ENCODE assay signal across 17 cellular contexts in genomic region chr17:78224226-78225087, GRCh38. TPM values are rescaled to one million over a fixed set of nuclear protein-coding genes. Genes with fewer than 3 reads are reported as not detected.
DNase-seq lines count a peak whose midpoint lies in the region; ATAC-seq and TF ChIP-seq lines count a peak whose summit lies in the region.
"Had no signal": no experiment of that assay in that cellular context is flagged by ENCODE, and none has a peak within 500 bp of the region (broad histone marks: within the 10 kb centered on the region; RNA-seq: fewer than 3 reads in every experiment).

No MANE protein-coding gene starts in this region.

- no peak for ATAC-seq in stimulated activated naive B cell treated with anti-CD40 and anti-IgM and Interleukin-4, amounts not matched to agents 10 μg/mL and 1 μg/mL and 100 μg/mL, for 72 hours (replicated peaks)

- peaks cover 3 to 16% of the 10 kb centered on the region in 2 donors for H3K4me1 Mint-ChIP-seq in stimulated activated naive B cell treated with anti-CD40 and anti-IgM and Interleukin-4, amounts not matched to agents 10 μg/mL and 1 μg/mL and 100 μg/mL, for 72 hours

- peaks cover 6 to 34% of the 10 kb centered on the region in 2 donors for H3K27me3 Mint-ChIP-seq in stimulated activated naive B cell treated with anti-CD40 and anti-IgM and Interleukin-4, amounts not matched to agents 10 μg/mL and 1 μg/mL and 100 μg/mL, for 72 hours

- POLR2A ChIA-PET in OCI-LY7 (lab: Charles Lee), result interaction anchor here (1.9 kb wide), 1 partner anchor 10 kb away, joined by 4 read pairs; no protein-coding TSS in a partner anchor

- H2AFZ ChIP-seq in OCI-LY7 (ENCODE audit: low read length), result no peak overlapping the region

- BruUV-seq in OCI-LY7 (replicated peaks; lab: Mats Ljungman, UMichigan), result no TSS peak

- no peaks in the 10 kb centered on the region for H3K79me2 ChIP-seq in OCI-LY7 (ENCODE audit: insufficient read depth, low read depth, low read length)

- intact Hi-C loops in OCI-LY7 (cut with micrococcal nuclease; ENCODE audit: unreplicated experiment) (no loop called here), vagina (cut with DNase I) (no loop called here)

- H3K36me3 ChIP-seq in OCI-LY7 (ENCODE audit: insufficient read depth, low read length) (peaks cover 59% of the 10 kb centered on the region), vagina (no peaks in the 10 kb centered on the region)
- H3K36me3 ChIP-seq: ovary, thoracic aorta had no signal

- CTCF ChIA-PET in OCI-LY7 (lab: Charles Lee; ENCODE audit: unreplicated experiment), result no interaction called here

- no peaks in the 10 kb centered on the region for H3K9me3 Mint-ChIP-seq in stimulated activated naive B cell treated with anti-CD40 and anti-IgM and Interleukin-4, amounts not matched to agents 10 μg/mL and 1 μg/mL and 100 μg/mL, for 72 hours

- H3K4me2 ChIP-seq in OCI-LY7 (ENCODE audit: low read length), result no peak overlapping the region
- H3K4me2 ChIP-seq: BLaER1 had no signal

- no peaks in the 10 kb centered on the region for H3K9me3 ChIP-seq in OCI-LY7 (ENCODE audit: low read length)
- no peaks in the 10 kb centered on the region for H3K9me3 ChIP-seq in vagina
- H3K9me3 ChIP-seq: BLaER1, ovary, SJSA1, thoracic aorta had no signal

- H3K27ac ChIP-seq in OCI-LY7 (ENCODE audit: low read depth, low read length, poor library complexity, severe bottlenecking) (no peak overlapping the region), vagina (no peak overlapping the region)
- H3K27ac ChIP-seq: BLaER1, ovary, SJSA1, thoracic aorta had no signal

- TF ChIP-seq CTCF in OCI-LY7 (conservative IDR thresholded peaks at IDR 0.05; ENCODE audit: low read length) (no peak), vagina (IDR thresholded peaks at IDR 0.05) (no peak)

- H4K20me1 ChIP-seq in OCI-LY7 (ENCODE audit: insufficient read depth, low read length), result no peaks in the 10 kb centered on the region

- no peaks in the 10 kb centered on the region for H3K9me2 ChIP-seq in OCI-LY7 (ENCODE audit: insufficient read depth, low read length)

- H3K27me3 ChIP-seq in vagina, result no peaks in the 10 kb centered on the region
- H3K27me3 ChIP-seq: ovary, SJSA1 had no signal

- DNase-seq in NCI-H2171 (lab: John Stamatoyannopoulos, UW) (peak; percentile 47), anterior cingulate cortex (lab: John Stamatoyannopoulos, UW) (peak in 30 of 58 donors; percentile 20 to 78 (median 50)), islet precursor cell (peak; percentile 56), OCI-LY7 (ENCODE audit: low spot score) (no peak), vagina (ENCODE audit: extremely low spot score in 2 of 2) (no peak), NCI-H146 treated with DMSO at 0.1 percent for 48 hours (lab: John Stamatoyannopoulos, UW; ENCODE audit: unreplicated experiment) (no peak)
- DNase-seq in stimulated activated naive B cell treated with anti-CD40 and anti-IgM and Interleukin-4, amounts not matched to agents 10 μg/mL and 1 μg/mL and 100 μg/mL, for 72 hours, result no peak
- no peak for DNase-seq in activated CD4-positive, CD25-positive, alpha-beta regulatory T cell (lab: John Stamatoyannopoulos, UW)
- DNase-seq: activated effector memory CD4-positive, alpha-beta T cell treated with Interleukin-2 at 50 U/mL for 16 hours; effector CD4-positive, alpha-beta T cell; NCI-H2029; ovary; stimulated activated CD4-positive, alpha-beta T cell treated with anti-CD3 and anti-CD28 coated beads, Interleukin-15, amount 100 ng/mL, for 24 hours had no signal

- H3K36me3 Mint-ChIP-seq in stimulated activated naive B cell treated with anti-CD40 and anti-IgM and Interleukin-4, amounts not matched to agents 10 μg/mL and 1 μg/mL and 100 μg/mL, for 72 hours, result peaks cover 0 to 3% of the 10 kb centered on the region in 2 donors

- H3K4me1 ChIP-seq in OCI-LY7 (ENCODE audit: insufficient read depth, low read length, poor library complexity, severe bottlenecking) (peaks cover 4% of the 10 kb centered on the region), vagina (no peaks in the 10 kb centered on the region)
- H3K4me1 ChIP-seq: SJSA1 had no signal

- peak overlapping the region; percentile 9 for H3K27ac Mint-ChIP-seq in stimulated activated naive B cell treated with anti-CD40 and anti-IgM and Interleukin-4, amounts not matched to agents 10 μg/mL and 1 μg/mL and 100 μg/mL, for 72 hours

- H3K4me3 ChIP-seq in OCI-LY7 (ENCODE audit: low read depth, low read length, poor library complexity, severe bottlenecking) (no peak overlapping the region), vagina (no peak overlapping the region)
- H3K4me3 ChIP-seq: BLaER1, ovary, SJSA1, thoracic aorta had no signal

- H3K4me3 Mint-ChIP-seq in stimulated activated naive B cell treated with anti-CD40 and anti-IgM and Interleukin-4, amounts not matched to agents 10 μg/mL and 1 μg/mL and 100 μg/mL, for 72 hours, result no peak overlapping the region

- no peak for TF ChIP-seq POLR2A in vagina (IDR thresholded peaks at IDR 0.05)

RNA-seq across cellular contexts. Expression of gene TMEM235, which starts 7.0 kb away (rescaled TPM):
- total RNA-seq in OCI-LY7 (2014; rRNA removed; shearing (Covaris generic)), result 0.32 TPM in 1 of 2 replicates, not detected in the other
- total RNA-seq in OCI-LY7 (2022) (not detected in 2 replicates), vagina (not detected)
- total RNA-seq: Daoy, ovary, SJSA1, thoracic aorta had no signal

RNA-seq across cellular contexts. Expression of gene BIRC5, which starts 10.4 kb away (rescaled TPM):
- 229 and 266 TPM in 2 replicates for total RNA-seq in OCI-LY7 (2014; rRNA removed; shearing (Covaris generic))
- total RNA-seq in OCI-LY7 (2022), result 184 and 190 TPM in 2 replicates
- 3.4 TPM for total RNA-seq in vagina

RNA-seq across cellular contexts. Expression of gene AFMID, which starts 37.3 kb away (rescaled TPM):
- 87.8 and 89.1 TPM in 2 replicates for total RNA-seq in OCI-LY7 (2014; rRNA removed; shearing (Covaris generic))
- total RNA-seq in OCI-LY7 (2022), result 90.2 and 101 TPM in 2 replicates
- 47.6 TPM for total RNA-seq in vagina

RNA-seq across cellular contexts. Expression of gene TK1, which starts 37.6 kb away (rescaled TPM):
- total RNA-seq in OCI-LY7 (2014; rRNA removed; shearing (Covaris generic)), result 108 and 118 TPM in 2 replicates
- total RNA-seq in OCI-LY7 (2022) (149 TPM in 2 replicates), vagina (3.7 TPM)

RNA-seq across cellular contexts. Expression of gene SYNGR2, which starts 56.1 kb away (rescaled TPM):
- 21.3 and 35.4 TPM in 2 replicates for total RNA-seq in OCI-LY7 (2014; rRNA removed; shearing (Covaris generic))
- total RNA-seq in OCI-LY7 (2022) (44.9 and 45.5 TPM in 2 replicates), vagina (82.3 TPM)

Comparison
In these comparisons a context has a peak if more than half of its experiments do, and no peak if none do; other contexts are left out.
1. DNase-seq: peak in NCI-H2171 (single experiment), anterior cingulate cortex (30 of 58) and islet precursor cell (single experiment); none in stimulated activated naive B cell treated with anti-CD40 and anti-IgM and Interleukin-4, amounts not matched to agents 10 μg/mL and 1 μg/mL and 100 μg/mL, for 72 hours (single experiment), activated CD4-positive, CD25-positive, alpha-beta regulatory T cell (0 of 4), OCI-LY7 (single experiment), vagina (0 of 2) and NCI-H146 treated with DMSO at 0.1 percent for 48 hours (single experiment).
2. RNA of gene BIRC5, which starts 10.4 kb away (total RNA-seq): 184 to 266 TPM in OCI-LY7; 3.4 TPM in vagina (single experiment); every median in the first group is over 10 times any median in the second.